ENCODE assay signal across 21 cellular contexts in genomic region chr1:71828431-71829012, GRCh38.
DNase-seq lines count a peak whose midpoint lies in the region; ATAC-seq and TF ChIP-seq lines count a peak whose summit lies in the region.
"Had no signal": no experiment of that assay in that cellular context is flagged by ENCODE, and none has a peak within 500 bp of the region (broad histone marks: within the 10 kb centered on the region; RNA-seq: fewer than 3 reads in every experiment).

No MANE protein-coding gene starts in this region.

- in situ Hi-C loops in GM13976 (cut with MboI; ENCODE audit: low sequenced_read_pairs, unreplicated experiment): no loop called here

- H3K4me3 Mint-ChIP-seq in neural crest cell (no peak overlapping the region), natural killer cell (no peak overlapping the region)
- H3K4me3 Mint-ChIP-seq: activated CD8-positive, alpha-beta T cell treated with anti-CD3 and anti-CD28 coated beads, Interleukin-2, amount 10 ng/mL, durations not matched to agents 7 days and 5 days; B cell; dendritic cell treated with granulocyte-macrophage colony-stimulating factor and Interleukin-4, amounts not matched to agents 40 ng/mL and 50 ng/mL, for 4 days; mesothelial cell of epicardium had no signal

- DNase-seq in C1 segment of cervical spinal cord (lab: John Stamatoyannopoulos, UW) (peak in 11 of 14 donors; percentile 12 to 46 (median 19)), NCI-H146 (lab: John Stamatoyannopoulos, UW) (peak; percentile 69), cerebellum (ENCODE audit: low spot score) (peak; percentile 10), neural crest cell (ENCODE audit: low read depth, low spot score) (peak; percentile 2), GM13976 (ENCODE audit: low spot score) (no peak), natural killer cell (no peak)
- DNase-seq: activated CD4-positive, CD25-positive, alpha-beta regulatory T cell treated with anti-CD3 and anti-CD28 coated beads, Interleukin-2, amount 50 U/mL, for 72 hours; activated CD8-positive, alpha-beta T cell treated with anti-CD3 and anti-CD28 coated beads, Interleukin-2, amount 10 ng/mL, durations not matched to agents 7 days and 5 days; heart left ventricle; NCI-H1436 treated with DMSO at 0.1 percent for 48 hours; NCI-H2227 treated with DMSO at 0.1 percent for 48 hours; PC-9; retina; SHP77 treated with DMSO at 0.1 percent for 48 hours; upper lobe of left lung had no signal

- ATAC-seq in natural killer cell (no peak), GM19397 (IDR thresholded peaks at IDR 0.05; ENCODE audit: unreplicated experiment) (no peak), HG02642 (IDR thresholded peaks at IDR 0.05; ENCODE audit: poor library complexity, unreplicated experiment) (no peak)
- ATAC-seq: activated CD8-positive, alpha-beta T cell treated with anti-CD3 and anti-CD28 coated beads, Interleukin-2, amount 10 ng/mL, durations not matched to agents 7 days and 5 days; heart left ventricle; left lobe of liver had no signal

- H3K27me3 Mint-ChIP-seq in neural crest cell (ENCODE audit: low read depth) (no peaks in the 10 kb centered on the region), natural killer cell (ENCODE audit: low read depth in 2 of 2) (no peaks in the 10 kb centered on the region)
- H3K27me3 Mint-ChIP-seq: B cell; dendritic cell treated with granulocyte-macrophage colony-stimulating factor and Interleukin-4, amounts not matched to agents 40 ng/mL and 50 ng/mL, for 4 days had no signal

- TF ChIP-seq CTCF in neural crest cell (conservative IDR thresholded peaks at IDR 0.05) (no peak), GM13976 (IDR thresholded peaks at IDR 0.05; ENCODE audit: borderline replicate concordance, control extremely low read depth, extremely low read depth, insufficient read depth, missing control alignments) (no peak), natural killer cell (IDR thresholded peaks at IDR 0.05) (no peak)

- H3K9me3 Mint-ChIP-seq in neural crest cell (no peaks in the 10 kb centered on the region), natural killer cell (peaks cover 2 to 13% of the 10 kb centered on the region in 2 donors)
- H3K9me3 Mint-ChIP-seq: dendritic cell treated with granulocyte-macrophage colony-stimulating factor and Interleukin-4, amounts not matched to agents 40 ng/mL and 50 ng/mL, for 4 days; mesothelial cell of epicardium had no signal

- H3K4me1 Mint-ChIP-seq in neural crest cell (peaks cover 15% of the 10 kb centered on the region), natural killer cell (no peaks in the 10 kb centered on the region)
- H3K4me1 Mint-ChIP-seq: B cell, mesothelial cell of epicardium had no signal

- H3K36me3 Mint-ChIP-seq in neural crest cell (ENCODE audit: low read depth): no peaks in the 10 kb centered on the region
- H3K36me3 Mint-ChIP-seq in natural killer cell: no peaks in the 10 kb centered on the region
- H3K36me3 Mint-ChIP-seq: mesothelial cell of epicardium had no signal

- intact Hi-C loops in natural killer cell (cut with micrococcal nuclease): no loop called here

- no peak overlapping the region for H3K27ac Mint-ChIP-seq in neural crest cell (ENCODE audit: unreplicated experiment)
- no peak overlapping the region for H3K27ac Mint-ChIP-seq in natural killer cell
- H3K27ac Mint-ChIP-seq: activated CD8-positive, alpha-beta T cell treated with anti-CD3 and anti-CD28 coated beads, Interleukin-2, amount 10 ng/mL, durations not matched to agents 7 days and 5 days; B cell; dendritic cell treated with granulocyte-macrophage colony-stimulating factor and Interleukin-4, amounts not matched to agents 40 ng/mL and 50 ng/mL, for 4 days; mesothelial cell of epicardium had no signal

Comparison
In these comparisons a context has a peak if more than half of its experiments do, and no peak if none do; other contexts are left out.
1. DNase-seq: peak in C1 segment of cervical spinal cord (11 of 14), NCI-H146 (single experiment), cerebellum (single experiment) and neural crest cell (single experiment); none in GM13976 (single experiment) and natural killer cell (single experiment).